ENCODE assay signal across 1 cellular context in genomic region chr6:44264154-44265002, GRCh38.
TF ChIP-seq lines count a peak whose summit lies in the region.

No MANE protein-coding gene starts in this region.

TF ChIP-seq in HepG2, 621 proteins besides CTCF, POLR2A, EP300 and RAD21 (continues in another document):
- TF ChIP-seq MIER3 (CRISPR knock-in tag; IDR thresholded peaks at IDR 0.05; ENCODE audit: borderline replicate concordance): 0 out of 2 replicates have a peak, but pooled peaks have one; percentile 3
- peak; percentile 73 for TF ChIP-seq ZNF652 (CRISPR knock-in tag; IDR thresholded peaks at IDR 0.05; ENCODE audit: borderline replicate concordance, low read depth)
- no peak for TF ChIP-seq HNRNPH1 (optimal IDR thresholded peaks at IDR 0.05; ENCODE audit: low read depth, low read length)
- no peak for TF ChIP-seq CEBPZ (IDR thresholded peaks at IDR 0.05; ENCODE audit: low read length)
- peak; percentile 0 for TF ChIP-seq ZNF883 (CRISPR knock-in tag; IDR thresholded peaks at IDR 0.05; ENCODE audit: not compliant biosample characterization)
- 0 out of 2 replicates have a peak, but pooled peaks have one; percentile 13 for TF ChIP-seq REXO4 (CRISPR knock-in tag; IDR thresholded peaks at IDR 0.05; ENCODE audit: borderline replicate concordance)
- 0 out of 2 replicates have a peak, but pooled peaks have one; percentile 34 for TF ChIP-seq ZNF674 (CRISPR knock-in tag; IDR thresholded peaks at IDR 0.05; ENCODE audit: low read depth)
- 0 out of 2 replicates have a peak, but pooled peaks have one; percentile 48 for TF ChIP-seq FOXC1 (CRISPR knock-in tag; IDR thresholded peaks at IDR 0.05; ENCODE audit: borderline replicate concordance)
- no peak for TF ChIP-seq ZBTB37 (CRISPR knock-in tag; IDR thresholded peaks at IDR 0.05)
- TF ChIP-seq JUNB (CRISPR knock-in tag; IDR thresholded peaks at IDR 0.05; ENCODE audit: borderline replicate concordance): no peak
- 0 out of 2 replicates have a peak, but pooled peaks have one; percentile 12 for TF ChIP-seq ZNF605 (CRISPR knock-in tag; IDR thresholded peaks at IDR 0.05)
- TF ChIP-seq MAZ (IDR thresholded peaks at IDR 0.05; ENCODE audit: borderline replicate concordance, low read depth, low read length): no peak
- TF ChIP-seq MAZ (CRISPR knock-in tag; IDR thresholded peaks at IDR 0.05; ENCODE audit: low read depth): 0 out of 2 replicates have a peak, but pooled peaks have one; percentile 8
- peak; percentile 43; the same call in 1 of the 2 replicates for TF ChIP-seq ZFP36L1 (CRISPR knock-in tag; IDR thresholded peaks at IDR 0.05)
- TF ChIP-seq ZHX1 (CRISPR knock-in tag; IDR thresholded peaks at IDR 0.05; ENCODE audit: low read depth): 0 out of 2 replicates have a peak, but pooled peaks have one; percentile 46
- no peak for TF ChIP-seq CREM (IDR thresholded peaks at IDR 0.05)
- TF ChIP-seq CREM (CRISPR knock-in tag; IDR thresholded peaks at IDR 0.05): no peak
- peak; percentile 31; the same call in 1 of the 2 replicates for TF ChIP-seq ZNF350 (CRISPR knock-in tag; IDR thresholded peaks at IDR 0.05; ENCODE audit: borderline replicate concordance, low read depth)
- 0 out of 2 replicates have a peak, but pooled peaks have one; percentile 3 for TF ChIP-seq ZNF281 (CRISPR knock-in tag; IDR thresholded peaks at IDR 0.05; ENCODE audit: borderline replicate concordance)
- no peak for TF ChIP-seq ATF7 (IDR thresholded peaks at IDR 0.05)
- no peak for TF ChIP-seq ATF7 (CRISPR knock-in tag; IDR thresholded peaks at IDR 0.05)
- no peak for TF ChIP-seq ZNF282 (IDR thresholded peaks at IDR 0.05; ENCODE audit: partially characterized antibody)
- TF ChIP-seq LCORL (IDR thresholded peaks at IDR 0.05): no peak
- 0 out of 2 replicates have a peak, but pooled peaks have one; percentile 39 for TF ChIP-seq LCORL (CRISPR knock-in tag; IDR thresholded peaks at IDR 0.05)
- TF ChIP-seq IRF9 (CRISPR knock-in tag; IDR thresholded peaks at IDR 0.05; ENCODE audit: borderline replicate concordance): 0 out of 2 replicates have a peak, but pooled peaks have one; percentile 18
- TF ChIP-seq ZNF747 (CRISPR knock-in tag; IDR thresholded peaks at IDR 0.05; ENCODE audit: borderline replicate concordance): peak; percentile 26; the same call in 1 of the 2 replicates
- peak; percentile 6; the same call in 1 of the 2 replicates for TF ChIP-seq THAP9 (CRISPR knock-in tag; IDR thresholded peaks at IDR 0.05; ENCODE audit: borderline replicate concordance)
- 0 out of 2 replicates have a peak, but pooled peaks have one; percentile 4 for TF ChIP-seq SP5 (CRISPR knock-in tag; IDR thresholded peaks at IDR 0.05; ENCODE audit: borderline replicate concordance, low read depth)
- no peak for TF ChIP-seq FOSL1 (CRISPR knock-in tag; IDR thresholded peaks at IDR 0.05; ENCODE audit: borderline replicate concordance)
- 0 out of 2 replicates have a peak, but pooled peaks have one; percentile 82 for TF ChIP-seq ZNF563 (CRISPR knock-in tag; IDR thresholded peaks at IDR 0.05)
- 0 out of 2 replicates have a peak, but pooled peaks have one; percentile 14 for TF ChIP-seq ZNF253 (CRISPR knock-in tag; IDR thresholded peaks at IDR 0.05; ENCODE audit: borderline replicate concordance)
- peak; percentile 4; the same call in 1 of the 2 replicates for TF ChIP-seq FOXP4 (CRISPR knock-in tag; IDR thresholded peaks at IDR 0.05)
- TF ChIP-seq ELF3 (CRISPR knock-in tag; IDR thresholded peaks at IDR 0.05): 0 out of 2 replicates have a peak, but pooled peaks have one; percentile 24
- TF ChIP-seq SNAI1 (CRISPR knock-in tag; IDR thresholded peaks at IDR 0.05; ENCODE audit: borderline replicate concordance): no peak
- peak; percentile 66; the same call in 1 of the 2 replicates for TF ChIP-seq ZNF235 (CRISPR knock-in tag; IDR thresholded peaks at IDR 0.05; ENCODE audit: borderline replicate concordance)
- TF ChIP-seq ZNF12 (CRISPR knock-in tag; IDR thresholded peaks at IDR 0.05): no peak
- TF ChIP-seq ZNF891 (CRISPR knock-in tag; IDR thresholded peaks at IDR 0.05): 0 out of 2 replicates have a peak, but pooled peaks have one; percentile 30
- TF ChIP-seq SOX5 (CRISPR knock-in tag; IDR thresholded peaks at IDR 0.05; ENCODE audit: borderline replicate concordance): 0 out of 2 replicates have a peak, but pooled peaks have one; percentile 15
- TF ChIP-seq NKX3-1 (CRISPR knock-in tag; IDR thresholded peaks at IDR 0.05): no peak
- TF ChIP-seq DDIT3 (CRISPR knock-in tag; IDR thresholded peaks at IDR 0.05): no peak
- peak; percentile 71; the same call in 1 of the 2 replicates for TF ChIP-seq ZNF468 (CRISPR knock-in tag; IDR thresholded peaks at IDR 0.05)
- no peak for TF ChIP-seq DBP (CRISPR knock-in tag; IDR thresholded peaks at IDR 0.05; ENCODE audit: not compliant biosample characterization)
